ENCODE assay signal across 15 cellular contexts in the genomic region with DNA sequence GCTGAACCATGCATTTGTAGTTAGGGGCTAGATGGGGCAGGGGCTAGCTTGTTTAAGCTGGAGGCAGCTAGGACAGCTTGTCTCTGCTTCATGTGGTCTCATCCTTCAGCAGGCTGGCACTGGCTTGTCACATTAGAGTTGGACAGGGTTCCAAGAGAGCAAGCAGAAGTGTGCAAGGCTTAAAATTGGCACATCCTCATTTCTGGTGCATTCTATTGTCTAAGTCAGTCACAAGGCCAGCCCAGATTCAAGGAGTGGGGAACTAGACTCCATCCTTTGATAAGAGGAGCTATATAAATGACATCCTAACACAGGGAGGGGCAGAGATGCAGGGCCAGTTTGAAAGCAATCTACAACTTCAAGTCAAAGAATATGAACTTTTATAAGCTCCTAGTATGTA.
"Had no signal": no experiment of that assay in that cellular context is flagged by ENCODE, and none has a peak within 500 bp of the region (broad histone marks: within the 10 kb centered on the region; RNA-seq: fewer than 3 reads in every experiment).

No MANE protein-coding gene starts in this region.

- DNase-seq: activated CD4-positive, alpha-beta T cell treated with anti-CD3 and anti-CD28 coated beads, Interleukin-2, amount 10 ng/mL, durations not matched to agents 7 days and 5 days; activated CD4-positive, CD25-positive, alpha-beta regulatory T cell; activated CD8-positive, alpha-beta memory T cell treated with anti-CD3 and anti-CD28 coated beads, Interleukin-2, amount 50 U/mL, for 48 hours; activated CD8-positive, alpha-beta T cell treated with anti-CD3 and anti-CD28 coated beads, Interleukin-2, amount 10 ng/mL, durations not matched to agents 7 days and 5 days; activated effector memory CD4-positive, alpha-beta T cell treated with Interleukin-2 at 50 U/mL for 16 hours; activated naive CD4-positive, alpha-beta T cell treated with anti-CD3 and anti-CD28 coated beads, Interleukin-2, amount 10 ng/mL, durations not matched to agents 7 days and 5 days; activated naive CD8-positive, alpha-beta T cell treated with anti-CD3 and anti-CD28 coated beads, Interleukin-2, amount 50 U/mL, for 24 hours; activated T-cell treated with anti-CD3 and anti-CD28 coated beads, Interleukin-2, amount 50 U/mL, for 48 hours; aorta; cortex of kidney; kidney; retina; stimulated activated CD4-positive, alpha-beta T cell treated with anti-CD3 and anti-CD28 coated beads, Interleukin-2, amount 100 ng/mL, for 24 hours; stimulated activated naive CD4-positive, alpha-beta T cell treated with Interleukin-2 at 50 U/mL for 16 hours; thyroid gland had no signal
